24 cellular contexts compared by ENCODE assay signal in genomic region chr1:77716065-77716464, GRCh38. TPM values are rescaled to one million over a fixed set of nuclear protein-coding genes. Genes with fewer than 3 reads are reported as not detected.
DNase-seq lines count a peak whose midpoint lies in the region; ATAC-seq, FAIRE-seq and TF ChIP-seq lines count a peak whose summit lies in the region.
"Had no signal": no experiment of that assay in that cellular context is flagged by ENCODE, and none has a peak within 500 bp of the region (broad histone marks: within the 10 kb centered on the region; RNA-seq: fewer than 3 reads in every experiment).

No MANE protein-coding gene starts in this region.

- H2BK15ac ChIP-seq in H1 (ENCODE audit: low read length): no peak overlapping the region

- peaks cover 3 to 38% of the 10 kb centered on the region in 2 experiments; a peak in 4 of 5 replicates for H3K36me3 ChIP-seq in HepG2 (replicated peaks in 1 of 2; ENCODE audit: control insufficient read depth in 1 of 2, insufficient read depth in 2 of 2, low read length in 2 of 2)
- peaks cover 0 to 56% (median 11%) of the 10 kb centered on the region in 4 donors for H3K36me3 ChIP-seq in right lobe of liver
- peaks cover 2 to 26% (median 6%) of the 10 kb centered on the region in 4 experiments; a peak in 5 of 8 replicates for H3K36me3 ChIP-seq in H1 (ENCODE audit: control insufficient read depth in 2 of 4, insufficient read depth in 4 of 4, low read length in 3 of 4)
- H3K36me3 ChIP-seq: BE2C had no signal

- TF ChIP-seq EP300 in HepG2 (IDR thresholded peaks at IDR 0.05; ENCODE audit: low read depth in 2 of 2, low read length in 2 of 2) (no peak), HepG2 (CRISPR knock-in tag; IDR thresholded peaks at IDR 0.05; ENCODE audit: borderline replicate concordance) (no peak), H1 (IDR thresholded peaks at IDR 0.05; ENCODE audit: borderline replicate concordance in 1 of 2, low read depth in 2 of 2, low read length in 2 of 2) (no peak)

- H2BK20ac ChIP-seq in H1 (ENCODE audit: low read length): no peak overlapping the region

- TF ChIP-seq CTCF in HepG2 (CRISPR knock-in tag; IDR thresholded peaks at IDR 0.05) (no peak), right lobe of liver (IDR thresholded peaks at IDR 0.05) (no peak), WTC11 (IDR thresholded peaks at IDR 0.05) (no peak), H1 (IDR thresholded peaks at IDR 0.05; ENCODE audit: control extremely low read depth in 1 of 3, insufficient read depth in 1 of 3, low read depth in 1 of 3, low read length in 3 of 3) (no peak)

- no peak for DNase-seq in HepG2 (ENCODE audit: low spot score)
- no peak for DNase-seq in right lobe of liver
- no peak for DNase-seq in WTC11 (ENCODE audit: low spot score)
- no peak for DNase-seq in H1 (ENCODE audit: low read depth in 1 of 2, low spot score in 2 of 2)
- no peak for DNase-seq in mesenteric fat pad (ENCODE audit: low spot score)
- DNase-seq: BE2C; C1 segment of cervical spinal cord; CD4-positive, alpha-beta memory T cell; CD4-positive, CD25-positive, alpha-beta regulatory T cell; CD8-positive, alpha-beta memory T cell; COR-L47; DMS 273 treated with DMSO at 0.1 percent for 48 hours; DMS153; DMS53; DMS79 treated with DMSO at 0.1 percent for 48 hours; GF-D8 had no signal

- H3K36me3 Mint-ChIP-seq in WTC11: peaks cover 47% of the 10 kb centered on the region

- H3K23me2 ChIP-seq in H1 (ENCODE audit: low read depth, low read length): no peaks in the 10 kb centered on the region

- H3K27me3 Mint-ChIP-seq in WTC11 (ENCODE audit: low read depth): no peaks in the 10 kb centered on the region
- H3K27me3 Mint-ChIP-seq: CD4-positive, alpha-beta memory T cell; CD4-positive, CD25-positive, alpha-beta regulatory T cell; CD8-positive, alpha-beta memory T cell had no signal

- no peak overlapping the region for H3K18ac ChIP-seq in H1 (ENCODE audit: extremely low read depth, low read length)

- 95% methylated on average over 4 of the region's 4 CpGs for WGBS in HepG2 (ENCODE audit: low lambda C conversion rate)
- 95% methylated on average over 4 of the region's 4 CpGs for WGBS in right lobe of liver (ENCODE audit: insufficient coverage, low coverage, low lambda C conversion rate, missing lambda C conversion rate)
- 92% methylated on average over 4 of the region's 4 CpGs; no CpG with 5 or more reads in 1 of the 2 experiments for WGBS in H1 (ENCODE audit: extremely low coverage in 1 of 2, insufficient coverage in 1 of 2, insufficient read length in 1 of 2, insufficient replicate concordance in 2 of 2, low coverage in 1 of 2, low lambda C conversion rate in 2 of 2, missing lambda C conversion rate in 1 of 2), 2 experiments

- no peak overlapping the region for H3K14ac ChIP-seq in H1 (ENCODE audit: insufficient read length)

- ATAC-seq in HepG2 (no peak), right lobe of liver (no peak), WTC11 (no peak), GM21737 (IDR thresholded peaks at IDR 0.05; ENCODE audit: unreplicated experiment) (no peak)
- ATAC-seq: A549 had no signal

- no peak overlapping the region for H3K4me3 Mint-ChIP-seq in WTC11
- H3K4me3 Mint-ChIP-seq: CD14-positive monocyte; CD4-positive, alpha-beta memory T cell; CD4-positive, CD25-positive, alpha-beta regulatory T cell; CD8-positive, alpha-beta memory T cell had no signal

- H3K4me3 ChIP-seq in HepG2 (replicated peaks in 1 of 3; ENCODE audit: insufficient read depth in 1 of 3, low read depth in 2 of 3, low read length in 3 of 3) (no peak overlapping the region), right lobe of liver (no peak overlapping the region), H1 (ENCODE audit: extremely low read depth in 1 of 4, insufficient read depth in 2 of 4, low read depth in 3 of 4, low read length in 4 of 4) (no peak overlapping the region)
- H3K4me3 ChIP-seq: A549, BLaER1 had no signal

- POLR2A ChIA-PET in HepG2 (lab: Yijun Ruan, JAX): no interaction called here
- POLR2A ChIA-PET in WTC11 (lab: Charles Lee): no interaction called here
- POLR2A ChIA-PET in H1 (lab: Charles Lee; ENCODE audit: partially characterized antibody): no interaction called here

- in situ Hi-C loops in HepG2 (cut with HindIII; ENCODE audit: extremely low pct_ligation_motif_present, low pct_unique_long_range_greater_than_20kb): no loop called here

- H2BK5ac ChIP-seq in H1 (ENCODE audit: low read depth, low read length): no peak overlapping the region

- H2BK120ac ChIP-seq in H1 (replicated peaks; ENCODE audit: low read depth, low read length): no peak overlapping the region

- H3K9me3 Mint-ChIP-seq in WTC11: no peaks in the 10 kb centered on the region
- H3K9me3 Mint-ChIP-seq: CD14-positive monocyte; CD4-positive, alpha-beta memory T cell; CD4-positive, CD25-positive, alpha-beta regulatory T cell; CD8-positive, alpha-beta memory T cell had no signal

- H3K79me2 ChIP-seq in HepG2 (ENCODE audit: insufficient read depth, low read length): no peaks in the 10 kb centered on the region
- H3K79me2 ChIP-seq in H1 (ENCODE audit: control insufficient read depth in 1 of 2, insufficient read depth in 2 of 2, low read length in 2 of 2): no peaks in the 10 kb centered on the region

- H3K27ac ChIP-seq in HepG2 (ENCODE audit: extremely low read length, insufficient read depth, low read length): no peak overlapping the region
- no peak overlapping the region for H3K27ac ChIP-seq in right lobe of liver
- no peak overlapping the region for H3K27ac ChIP-seq in H1 (ENCODE audit: low read depth, low read length)
- H3K27ac ChIP-seq: 22Rv1, A549, BLaER1 had no signal

- no peak overlapping the region for H3K56ac ChIP-seq in H1 (replicated peaks; ENCODE audit: insufficient read length, low read depth, low read length)

- H2AFZ ChIP-seq in HepG2 (ENCODE audit: low read length) (no peak overlapping the region), H1 (ENCODE audit: low read length) (no peak overlapping the region)

- no peak overlapping the region for H3K4me2 ChIP-seq in HepG2 (ENCODE audit: low read depth, low read length)
- H3K4me2 ChIP-seq in H1 (ENCODE audit: insufficient read depth in 1 of 2, low read depth in 2 of 2, low read length in 2 of 2): no peak overlapping the region
- H3K4me2 ChIP-seq: A549, BLaER1 had no signal

- intact Hi-C loops in HepG2 (cut with micrococcal nuclease; ENCODE audit: unreplicated experiment) (no loop called here), right lobe of liver (cut with DNase I) (no loop called here)

- H3K4me1 Mint-ChIP-seq in WTC11: no peaks in the 10 kb centered on the region
- H3K4me1 Mint-ChIP-seq: CD14-positive monocyte; CD4-positive, alpha-beta memory T cell; CD8-positive, alpha-beta memory T cell had no signal

- H3K27ac Mint-ChIP-seq in WTC11: no peak overlapping the region
- H3K27ac Mint-ChIP-seq: CD14-positive monocyte; CD4-positive, alpha-beta memory T cell; CD4-positive, CD25-positive, alpha-beta regulatory T cell had no signal

- no peak for TF ChIP-seq POLR2A in HepG2 (IDR thresholded peaks at IDR 0.05; ENCODE audit: insufficient read depth in 1 of 2, low read depth in 2 of 2, low read length in 2 of 2)
- TF ChIP-seq POLR2A in right lobe of liver (IDR thresholded peaks at IDR 0.05): no peak
- TF ChIP-seq POLR2A in H1 (IDR thresholded peaks at IDR 0.05; ENCODE audit: control extremely low read depth in 1 of 2, low read depth in 2 of 2, low read length in 2 of 2): no peak

- no peaks in the 10 kb centered on the region for H3K79me1 ChIP-seq in H1 (ENCODE audit: low read depth, low read length)

- TF ChIP-seq RAD21 in HepG2 (CRISPR knock-in tag; IDR thresholded peaks at IDR 0.05): no peak
- TF ChIP-seq RAD21 in H1 (IDR thresholded peaks at IDR 0.05 in 1 of 2, conservative IDR thresholded peaks at IDR 0.05 in 1 of 2; ENCODE audit: low read depth in 2 of 2, low read length in 2 of 2): no peak

- H3K4me1 ChIP-seq in HepG2 (ENCODE audit: insufficient read depth, low read length) (no peaks in the 10 kb centered on the region), right lobe of liver (peaks cover 0 to 8% (median 0%) of the 10 kb centered on the region in 4 donors), H1 (replicated peaks in 1 of 4; ENCODE audit: control insufficient read depth in 3 of 4, insufficient read depth in 4 of 4, low read length in 3 of 4) (no peaks in the 10 kb centered on the region)
- H3K4me1 ChIP-seq: A549, BE2C, BLaER1 had no signal

- no peaks in the 10 kb centered on the region for H3K9me3 ChIP-seq in HepG2 (ENCODE audit: low read length)
- no peaks in the 10 kb centered on the region for H3K9me3 ChIP-seq in right lobe of liver
- H3K9me3 ChIP-seq in H1 (ENCODE audit: insufficient read depth in 2 of 2, low read depth in 1 of 2, low read length in 1 of 2): no peaks in the 10 kb centered on the region
- H3K9me3 ChIP-seq: A549, BE2C, BLaER1 had no signal

- H3K4ac ChIP-seq in H1 (replicated peaks; ENCODE audit: insufficient read length, low read depth, low read length): no peak overlapping the region

- H3K23ac ChIP-seq in H1 (ENCODE audit: insufficient read length): no peak overlapping the region

- no peaks in the 10 kb centered on the region for H3K27me3 ChIP-seq in HepG2 (ENCODE audit: control insufficient read depth in 1 of 2, insufficient read depth in 2 of 2, low read length in 2 of 2)
- H3K27me3 ChIP-seq in right lobe of liver: no peaks in the 10 kb centered on the region
- H3K27me3 ChIP-seq in H1 (replicated peaks in 1 of 4; ENCODE audit: control insufficient read depth in 3 of 4, extremely low read depth in 1 of 4, insufficient read depth in 3 of 4, low read length in 3 of 4): no peaks in the 10 kb centered on the region
- H3K27me3 ChIP-seq: BE2C, BLaER1 had no signal

- H4K5ac ChIP-seq in H1 (ENCODE audit: insufficient read length, low read depth, low read length): no peak overlapping the region

- CTCF ChIA-PET in HepG2 (lab: Yijun Ruan, JAX; ENCODE audit: low intra/inter-chr PET ratio, low total read pairs) (no interaction called here), WTC11 (lab: Charles Lee) (no interaction called here), H1 (lab: Charles Lee; ENCODE audit: partially characterized antibody) (interaction anchor here (0.6 to 0.9 kb wide), 2 partner anchors 8 to 11 kb away, joined by 3 read pairs; no protein-coding TSS in a partner anchor)

- no TSS peak for BruUV-seq in HepG2 (replicated peaks; lab: Mats Ljungman, UMichigan)

- H4K91ac ChIP-seq in H1 (replicated peaks; ENCODE audit: insufficient read length, low read length): no peak overlapping the region

- H4K20me1 ChIP-seq in HepG2 (ENCODE audit: insufficient read depth, low read length): no peaks in the 10 kb centered on the region
- H4K20me1 ChIP-seq in H1 (replicated peaks in 1 of 2; ENCODE audit: control insufficient read depth in 1 of 2, insufficient read depth in 2 of 2, low read length in 2 of 2): no peaks in the 10 kb centered on the region
- H4K20me1 ChIP-seq: BLaER1 had no signal

- no peak overlapping the region for H2BK12ac ChIP-seq in H1 (ENCODE audit: low read depth, low read length)

- FAIRE-seq in HepG2 (lab: Jason Lieb, UNC) (no peak), H1 (lab: Jason Lieb, UNC) (no peak)
- FAIRE-seq: A549, G401.6, GM12892, GM19239 had no signal

- no peak overlapping the region for H2AK5ac ChIP-seq in H1 (ENCODE audit: low read depth, low read length)

- no peak overlapping the region for H4K8ac ChIP-seq in H1 (ENCODE audit: extremely low read depth, insufficient read depth, low read length)

- H3K9ac ChIP-seq in HepG2 (ENCODE audit: insufficient read depth, low read depth, low read length): no peak overlapping the region
- no peak overlapping the region for H3K9ac ChIP-seq in H1 (replicated peaks in 1 of 4; ENCODE audit: extremely low read depth in 1 of 4, low read depth in 3 of 4, low read length in 3 of 4)
- H3K9ac ChIP-seq: BLaER1 had no signal

RNA-seq across cellular contexts. Expression of gene ZZZ3, which starts 33.6 kb away (rescaled TPM):
- 50.2 and 58.5 TPM in 2 replicates for total RNA-seq in HepG2 (2016; rRNA removed; fragmentation: Illumina TruSeq; extraction: Trizol)
- total RNA-seq in HepG2 (2016; cell fraction: cytosol; rRNA removed; fragmentation: Illumina TruSeq; extraction: Trizol; ENCODE audit: low read depth): 22.0 and 23.5 TPM in 2 replicates
- total RNA-seq in HepG2 (2016; cell fraction: insoluble cytoplasmic fraction; rRNA removed; fragmentation: Illumina TruSeq; extraction: Trizol): 44.9 and 55.3 TPM in 2 replicates
- total RNA-seq in HepG2 (2016; cell fraction: membrane; rRNA removed; fragmentation: Illumina TruSeq; extraction: Trizol): 36.9 and 42.8 TPM in 2 replicates
- total RNA-seq in HepG2 (2016; cell fraction: nucleus; rRNA removed; fragmentation: Illumina TruSeq; extraction: Trizol): 69.1 and 71.0 TPM in 2 replicates
- polyA plus RNA-seq in HepG2 (2011; rRNA removed): 14.7 and 18.1 TPM in 2 replicates
- 7.3 and 11.9 TPM in 2 replicates for polyA plus RNA-seq in HepG2 (2011; cell fraction: cytosol; rRNA removed)
- polyA plus RNA-seq in HepG2 (2011; cell fraction: nucleus; rRNA removed): 13.3 and 16.5 TPM in 2 replicates
- 20.2 and 23.7 TPM in 2 replicates for polyA plus RNA-seq in HepG2 (2012)
- 2.3 and 2.9 TPM in 2 replicates for polyA plus RNA-seq in HepG2 (2016; cell fraction: cytosol; fragmentation: Illumina TruSeq; extraction: Trizol; ENCODE audit: low read depth)
- 30.4 and 32.0 TPM in 2 replicates for polyA plus RNA-seq in HepG2 (2016; cell fraction: insoluble cytoplasmic fraction; fragmentation: Illumina TruSeq; extraction: Trizol; ENCODE audit: low read depth)
- polyA plus RNA-seq in HepG2 (2016; cell fraction: membrane; fragmentation: Illumina TruSeq; extraction: Trizol; ENCODE audit: low read depth): 8.8 and 8.9 TPM in 2 replicates
- 29.0 and 34.6 TPM in 2 replicates for polyA plus RNA-seq in HepG2 (2016; cell fraction: nucleus; fragmentation: Illumina TruSeq; extraction: Trizol; ENCODE audit: insufficient read depth, low read depth)
- 19.6 and 30.8 TPM in 2 replicates for polyA minus RNA-seq in HepG2 (2011; rRNA and poly(A)+ RNA removed; ENCODE audit: low replicate concordance)
- 28.1 and 31.3 TPM in 2 replicates for polyA minus RNA-seq in HepG2 (2011; cell fraction: cytosol; rRNA and poly(A)+ RNA removed)
- polyA minus RNA-seq in HepG2 (2011; cell fraction: nucleus; rRNA and poly(A)+ RNA removed): 142 and 155 TPM in 2 replicates
- 10 to 100 TPM; 19.6 to 34.7 (median 25.9) TPM for total RNA-seq in right lobe of liver
- total RNA-seq in WTC11 (2021): 43.3 to 47.5 TPM (median 43.5 TPM) in 3 replicates
- total RNA-seq in H1 (2021; fragmentation: NEBNext Ultra II Directional; extraction: Animal tissue kit (Norgen Biotek cat#: 25700)): 54.6 and 54.7 TPM in 2 replicates
- polyA plus RNA-seq in H1 (2011; rRNA removed): 8.5 and 12.8 TPM in 2 replicates
- polyA plus RNA-seq in H1 (2011; cell fraction: cytosol; rRNA removed): 14.5 TPM
- 18.8 TPM for polyA plus RNA-seq in H1 (2011; cell fraction: nucleus; rRNA removed)
- 14.0 to 28.3 TPM (median 16.6 TPM) in 4 replicates for polyA plus RNA-seq in H1 (2012, experiment 1 of 2)
- 2.4 TPM for polyA plus RNA-seq in H1 (2012, experiment 2 of 2)
- polyA plus RNA-seq in H1 (2013, experiment 1 of 2): 22.4 TPM
- 22.5 TPM for polyA plus RNA-seq in H1 (2013, experiment 2 of 2)
- polyA minus RNA-seq in H1 (2011; rRNA and poly(A)+ RNA removed): 39.1 and 47.1 TPM in 2 replicates
- 50.8 TPM for polyA minus RNA-seq in H1 (2011; cell fraction: cytosol; rRNA and poly(A)+ RNA removed)
- 158 TPM for polyA minus RNA-seq in H1 (2011; cell fraction: nucleus; rRNA and poly(A)+ RNA removed)
- 35.1 TPM for total RNA-seq in mesenteric fat pad

RNA-seq across cellular contexts. Expression of gene USP33, which starts 43.6 kb away (rescaled TPM):
- total RNA-seq in HepG2 (2016; rRNA removed; fragmentation: Illumina TruSeq; extraction: Trizol): 48.2 and 49.1 TPM in 2 replicates
- 18.9 and 21.1 TPM in 2 replicates for total RNA-seq in HepG2 (2016; cell fraction: cytosol; rRNA removed; fragmentation: Illumina TruSeq; extraction: Trizol; ENCODE audit: low read depth)
- 49.8 and 50.1 TPM in 2 replicates for total RNA-seq in HepG2 (2016; cell fraction: insoluble cytoplasmic fraction; rRNA removed; fragmentation: Illumina TruSeq; extraction: Trizol)
- total RNA-seq in HepG2 (2016; cell fraction: membrane; rRNA removed; fragmentation: Illumina TruSeq; extraction: Trizol): 22.6 and 24.4 TPM in 2 replicates
- 58.4 and 60.0 TPM in 2 replicates for total RNA-seq in HepG2 (2016; cell fraction: nucleus; rRNA removed; fragmentation: Illumina TruSeq; extraction: Trizol)
- 25.3 and 32.0 TPM in 2 replicates for polyA plus RNA-seq in HepG2 (2011; rRNA removed)
- 10.5 and 15.8 TPM in 2 replicates for polyA plus RNA-seq in HepG2 (2011; cell fraction: cytosol; rRNA removed)
- polyA plus RNA-seq in HepG2 (2011; cell fraction: nucleus; rRNA removed): 20.5 and 27.5 TPM in 2 replicates
- 20.1 and 26.8 TPM in 2 replicates for polyA plus RNA-seq in HepG2 (2012)
- 3.2 TPM in 2 replicates for polyA plus RNA-seq in HepG2 (2016; cell fraction: cytosol; fragmentation: Illumina TruSeq; extraction: Trizol; ENCODE audit: low read depth)
- polyA plus RNA-seq in HepG2 (2016; cell fraction: insoluble cytoplasmic fraction; fragmentation: Illumina TruSeq; extraction: Trizol; ENCODE audit: low read depth): 30.4 and 32.4 TPM in 2 replicates
- 9.2 and 9.6 TPM in 2 replicates for polyA plus RNA-seq in HepG2 (2016; cell fraction: membrane; fragmentation: Illumina TruSeq; extraction: Trizol; ENCODE audit: low read depth)
- 54.1 and 58.5 TPM in 2 replicates for polyA plus RNA-seq in HepG2 (2016; cell fraction: nucleus; fragmentation: Illumina TruSeq; extraction: Trizol; ENCODE audit: insufficient read depth, low read depth)
- 13.4 and 24.4 TPM in 2 replicates for polyA minus RNA-seq in HepG2 (2011; rRNA and poly(A)+ RNA removed; ENCODE audit: low replicate concordance)
- polyA minus RNA-seq in HepG2 (2011; cell fraction: cytosol; rRNA and poly(A)+ RNA removed): 18.6 and 24.6 TPM in 2 replicates
- 92.7 and 102 TPM in 2 replicates for polyA minus RNA-seq in HepG2 (2011; cell fraction: nucleus; rRNA and poly(A)+ RNA removed)
- total RNA-seq in right lobe of liver: 10 to 100 TPM; 16.5 to 31.0 (median 21.4) TPM
- 57.5 to 61.6 TPM (median 59.9 TPM) in 3 replicates for total RNA-seq in WTC11 (2021)
- 51.7 and 55.5 TPM in 2 replicates for total RNA-seq in H1 (2021; fragmentation: NEBNext Ultra II Directional; extraction: Animal tissue kit (Norgen Biotek cat#: 25700))
- 11.8 and 20.0 TPM in 2 replicates for polyA plus RNA-seq in H1 (2011; rRNA removed)
- 24.0 TPM for polyA plus RNA-seq in H1 (2011; cell fraction: cytosol; rRNA removed)
- 15.5 TPM for polyA plus RNA-seq in H1 (2011; cell fraction: nucleus; rRNA removed)
- 20.8 to 37.6 TPM (median 26.3 TPM) in 4 replicates for polyA plus RNA-seq in H1 (2012, experiment 1 of 2)
- polyA plus RNA-seq in H1 (2012, experiment 2 of 2): 2.2 TPM
- 47.9 TPM for polyA plus RNA-seq in H1 (2013, experiment 1 of 2)
- polyA plus RNA-seq in H1 (2013, experiment 2 of 2): 46.7 TPM
- 25.2 and 41.6 TPM in 2 replicates for polyA minus RNA-seq in H1 (2011; rRNA and poly(A)+ RNA removed)
- 18.1 TPM for polyA minus RNA-seq in H1 (2011; cell fraction: cytosol; rRNA and poly(A)+ RNA removed)
- polyA minus RNA-seq in H1 (2011; cell fraction: nucleus; rRNA and poly(A)+ RNA removed): 36.6 TPM
- total RNA-seq in mesenteric fat pad: 97.9 TPM

Comparison
In these comparisons a context has a peak if more than half of its experiments do, and no peak if none do; other contexts are left out.
1. Of the 50 proteins assayed by ChIP-seq in both HepG2 and WTC11: peak only in HepG2: none; only in WTC11: none; in both: ZNF121; in neither: 49.